In genomic region chr19:33997690-33998089, GRCh38 we compare ENCODE assay signal across 17 cellular contexts.
DNase-seq lines count a peak whose midpoint lies in the region; ATAC-seq, FAIRE-seq and TF ChIP-seq lines count a peak whose summit lies in the region.
"Had no signal": no experiment of that assay in that cellular context is flagged by ENCODE, and none has a peak within 500 bp of the region (broad histone marks: within the 10 kb centered on the region; RNA-seq: fewer than 3 reads in every experiment).

No MANE protein-coding gene starts in this region.

- TF ChIP-seq POLR2A in endothelial cell of umbilical vein (IDR thresholded peaks at IDR 0.05; ENCODE audit: low read depth, low read length): no peak
- TF ChIP-seq POLR2A in thyroid gland (IDR thresholded peaks at IDR 0.05): no peak

- no peaks in the 10 kb centered on the region for H3K9me2 ChIP-seq in PC-9 (ENCODE audit: insufficient read depth)

- H3K4me3 ChIP-seq in left ventricle myocardium inferior (no peak overlapping the region), PC-9 (no peak overlapping the region), endothelial cell of umbilical vein (replicated peaks in 1 of 3; ENCODE audit: insufficient read depth in 1 of 3, low read depth in 1 of 3, low read length in 3 of 3) (no peak overlapping the region), thyroid gland (replicated peaks in 1 of 3) (no peak overlapping the region)
- H3K4me3 ChIP-seq: lung had no signal

- H3K4me1 ChIP-seq in left ventricle myocardium inferior: no peaks in the 10 kb centered on the region
- no peaks in the 10 kb centered on the region for H3K4me1 ChIP-seq in PC-9 (replicated peaks; ENCODE audit: insufficient read depth)
- no peaks in the 10 kb centered on the region for H3K4me1 ChIP-seq in endothelial cell of umbilical vein (ENCODE audit: control insufficient read depth, extremely low read depth, insufficient read depth, low read length)
- H3K4me1 ChIP-seq in thyroid gland: no peaks in the 10 kb centered on the region

- H4K20me1 ChIP-seq in PC-9 (ENCODE audit: insufficient read depth): no peaks in the 10 kb centered on the region
- H4K20me1 ChIP-seq in endothelial cell of umbilical vein (replicated peaks; ENCODE audit: control insufficient read depth, extremely low read depth, insufficient read depth, low read length): no peaks in the 10 kb centered on the region

- TF ChIP-seq CTCF in left ventricle myocardium inferior (IDR thresholded peaks at IDR 0.05; ENCODE audit: borderline replicate concordance) (peak; percentile 22), PC-9 (conservative IDR thresholded peaks at IDR 0.05) (peak; percentile 66), endothelial cell of umbilical vein (IDR thresholded peaks at IDR 0.05; ENCODE audit: extremely low read depth in 1 of 2, insufficient read depth in 1 of 2, low read depth in 1 of 2, low read length in 2 of 2) (no peak), thyroid gland (IDR thresholded peaks at IDR 0.05) (peak in 1 of 6 experiments; percentile 13)

- intact Hi-C loops in left ventricle myocardium inferior (cut with micrococcal nuclease): loop anchor here (5.0 kb wide), 1 partner anchor 215 kb away; no protein-coding TSS in a partner anchor
- intact Hi-C loops in Right ventricle myocardium inferior (cut with DNase I): loop anchor here (2.0 to 5.0 kb wide), 3 partner anchors 90 to 219 kb away; no protein-coding TSS in a partner anchor
- intact Hi-C loops in PC-9 (cut with micrococcal nuclease; ENCODE audit: unreplicated experiment): loop anchor here (5.0 kb wide), 1 partner anchor 200 kb away; the partner anchor contains the start of gene KCTD15
- intact Hi-C loops in endothelial cell of umbilical vein (cut with micrococcal nuclease): loop anchor here (1.0 to 10.0 kb wide), 5 partner anchors 99 to 563 kb away; no protein-coding TSS in a partner anchor
- intact Hi-C loops in thyroid gland (cut with DNase I): loop anchor here (5.0 kb wide), 1 partner anchor 220 kb away; no protein-coding TSS in a partner anchor

- BruUV-seq in PC-9 (replicated peaks; lab: Mats Ljungman, UMichigan): no TSS peak
- no TSS peak for BruUV-seq in endothelial cell of umbilical vein (replicated peaks; lab: Mats Ljungman, UMichigan)

- no peaks in the 10 kb centered on the region for H3F3A ChIP-seq in PC-9 (ENCODE audit: insufficient read depth, low read depth)

- WGBS in thyroid gland, 2 donors: 68 to 77% methylated on average over 2 of the region's 2 CpGs

- no peak overlapping the region for H2AFZ ChIP-seq in PC-9
- no peak overlapping the region for H2AFZ ChIP-seq in endothelial cell of umbilical vein (ENCODE audit: low read depth, low read length)

- no peak overlapping the region for H3K9ac ChIP-seq in endothelial cell of umbilical vein (replicated peaks; ENCODE audit: extremely low read depth, insufficient read depth, low read length)

- H3K79me2 ChIP-seq in PC-9 (ENCODE audit: low read depth) (no peaks in the 10 kb centered on the region), endothelial cell of umbilical vein (ENCODE audit: control insufficient read depth, insufficient read depth, low read length) (no peaks in the 10 kb centered on the region)

- no peak for DNase-seq in left ventricle myocardium inferior
- no peak for DNase-seq in Right ventricle myocardium inferior (ENCODE audit: missing footprints)
- DNase-seq in PC-9: no peak
- DNase-seq in endothelial cell of umbilical vein (ENCODE audit: low read depth, low spot score): peak; percentile 7
- DNase-seq in AG08396 (ENCODE audit: low spot score): no peak
- DNase-seq in thyroid gland: no peak
- DNase-seq in NCI-H187 (lab: John Stamatoyannopoulos, UW): no peak
- DNase-seq: activated CD8-positive, alpha-beta T cell treated with anti-CD3 and anti-CD28 coated beads for 36 hours; GF-D8; MV-4-11; naive thymus-derived CD4-positive, alpha-beta T cell; NCI-H2081; NCI-H69 had no signal

- POLR2A ChIA-PET in PC-9 (lab: Charles Lee; ENCODE audit: unreplicated experiment): no interaction called here
- POLR2A ChIA-PET in endothelial cell of umbilical vein (lab: Charles Lee): no interaction called here

- H3K36me3 ChIP-seq in left ventricle myocardium inferior (no peaks in the 10 kb centered on the region), PC-9 (ENCODE audit: low read depth) (no peaks in the 10 kb centered on the region), endothelial cell of umbilical vein (ENCODE audit: control insufficient read depth in 2 of 2, extremely low read depth in 1 of 2, insufficient read depth in 2 of 2, low read length in 2 of 2) (no peaks in the 10 kb centered on the region), thyroid gland (no peaks in the 10 kb centered on the region)

- dilution Hi-C loops in endothelial cell of umbilical vein (cut with MboI; ENCODE audit: extremely low pct_ligation_motif_present, low sequenced_read_pairs): no loop called here

- CTCF ChIA-PET in PC-9 (lab: Charles Lee) (interaction anchor here (0.7 kb wide), 1 partner anchor 141 kb away, joined by 4 read pairs; no protein-coding TSS in a partner anchor), endothelial cell of umbilical vein (lab: Charles Lee) (interaction anchor here (0.9 to 4.5 kb wide), 30 partner anchors 9 to 762 kb away, joined by 3 to 219 read pairs (median 4); partner anchors contain the start of gene KCTD15)

- H3K9me3 ChIP-seq in left ventricle myocardium inferior (replicated peaks) (peaks cover 8% of the 10 kb centered on the region), PC-9 (ENCODE audit: insufficient read depth, low read depth) (no peaks in the 10 kb centered on the region), endothelial cell of umbilical vein (replicated peaks; ENCODE audit: control insufficient read depth, insufficient read depth, low read length) (no peaks in the 10 kb centered on the region), thyroid gland (no peaks in the 10 kb centered on the region)

- H3K27ac ChIP-seq in left ventricle myocardium inferior (replicated peaks): no peak overlapping the region
- no peak overlapping the region for H3K27ac ChIP-seq in PC-9
- no peak overlapping the region for H3K27ac ChIP-seq in endothelial cell of umbilical vein (ENCODE audit: insufficient read depth, low read depth, low read length)
- no peak overlapping the region for H3K27ac ChIP-seq in thyroid gland

- no peaks in the 10 kb centered on the region for H3K9me1 ChIP-seq in endothelial cell of umbilical vein (replicated peaks; ENCODE audit: control insufficient read depth, extremely low read depth, insufficient read depth, low read length)

- H3K4me2 ChIP-seq in PC-9 (no peak overlapping the region), endothelial cell of umbilical vein (ENCODE audit: insufficient read depth, low read length) (no peak overlapping the region)

- ATAC-seq in Right ventricle myocardium inferior: no peak
- ATAC-seq in HG02623 (IDR thresholded peaks at IDR 0.05; ENCODE audit: unreplicated experiment): no peak
- ATAC-seq: activated CD8-positive, alpha-beta T cell treated with anti-CD3 and anti-CD28 coated beads for 36 hours; activated T-helper 17 cell treated with anti-CD3 and anti-CD28 coated beads, Interleukin-2, amount 50 U/mL, for 72 hours; naive thymus-derived CD4-positive, alpha-beta T cell had no signal

- no peak for FAIRE-seq in endothelial cell of umbilical vein (lab: Jason Lieb, UNC)
- FAIRE-seq: colon had no signal

- H3K27me3 ChIP-seq in left ventricle myocardium inferior (ENCODE audit: low read depth): peaks cover 18% of the 10 kb centered on the region
- peaks cover 37% of the 10 kb centered on the region for H3K27me3 ChIP-seq in PC-9 (ENCODE audit: insufficient read depth, low read depth)
- H3K27me3 ChIP-seq in endothelial cell of umbilical vein (ENCODE audit: control insufficient read depth in 2 of 2, insufficient read depth in 2 of 2, low read length in 2 of 2): peaks cover 2% of the 10 kb centered on the region in 2 experiments
- H3K27me3 ChIP-seq in thyroid gland: no peaks in the 10 kb centered on the region

TF ChIP-seq in endothelial cell of umbilical vein, 7 proteins besides CTCF, POLR2A, EP300 and RAD21:
- TF ChIP-seq, protein P1, sequence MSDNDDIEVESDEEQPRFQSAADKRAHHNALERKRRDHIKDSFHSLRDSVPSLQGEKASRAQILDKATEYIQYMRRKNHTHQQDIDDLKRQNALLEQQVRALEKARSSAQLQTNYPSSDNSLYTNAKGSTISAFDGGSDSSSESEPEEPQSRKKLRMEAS (IDR thresholded peaks at IDR 0.05; ENCODE audit: insufficient read depth, insufficient read length): no peak
- TF ChIP-seq JUN (IDR thresholded peaks at IDR 0.05; ENCODE audit: borderline replicate concordance, insufficient read depth, insufficient read length, low read depth) (no peak), FOS (IDR thresholded peaks at IDR 0.05; ENCODE audit: borderline replicate concordance, insufficient read depth, low read length) (no peak), POLR2AphosphoS5 (IDR thresholded peaks at IDR 0.05; ENCODE audit: insufficient read depth, low read depth, low read length) (no peak), GATA2 (IDR thresholded peaks at IDR 0.05; ENCODE audit: insufficient read depth, insufficient read length, low read depth, low read length) (no peak), MYC (IDR thresholded peaks at IDR 0.05; ENCODE audit: low read depth, low read length) (no peak), EZH2 (IDR thresholded peaks at IDR 0.05; ENCODE audit: borderline replicate concordance, low read depth, low read length, severe bottlenecking) (no peak)
TF ChIP-seq in endothelial cell of umbilical vein: peak in this region for 0.

Comparison
In these comparisons a context has a peak if more than half of its experiments do, and no peak if none do; other contexts are left out.
1. CTCF ChIP-seq: peak in left ventricle myocardium inferior (single experiment) and PC-9 (single experiment); none in endothelial cell of umbilical vein (0 of 2).